ENCODE assay signal across 30 cellular contexts in genomic region chr5:131654309-131654708, GRCh38.
"Had no signal": no experiment of that assay in that cellular context is flagged by ENCODE, and none has a peak within 500 bp of the region (broad histone marks: within the 10 kb centered on the region; RNA-seq: fewer than 3 reads in every experiment).

No MANE protein-coding gene starts in this region.

- H3K27ac ChIP-seq: epithelial cell of prostate, gastrocnemius medialis, hepatocyte, neural progenitor cell, prostate gland, skin epidermis, testis, tibial artery, upper lobe of right lung, uterus had no signal

- H3K4me1 ChIP-seq: gastrocnemius medialis, neural progenitor cell, prostate gland, spleen, testis, upper lobe of right lung, uterus had no signal

- ATAC-seq: esophagus mucosa; gastrocnemius medialis; left cardiac atrium; left ventricle myocardium superior; naive thymus-derived CD4-positive, alpha-beta T cell; right cardiac atrium; stimulated activated memory B cell treated with anti-CD40 and anti-IgM and Interleukin-4, amounts not matched to agents 10 μg/mL and 1 μg/mL and 100 μg/mL, for 72 hours; stimulated activated naive CD8-positive, alpha-beta T cell treated with anti-CD3 and anti-CD28 coated beads, Interleukin-15, Interleukin-2, amounts not matched to agents 100 U/mL and 50 U/mL, for 24 hours; upper lobe of right lung had no signal

- H3K27me3 ChIP-seq: gastrocnemius medialis, hepatocyte, neural progenitor cell, spleen, testis, tibial artery, upper lobe of right lung, uterus had no signal

- H3K9me3 ChIP-seq: gastrocnemius medialis, prostate gland, testis, tibial artery, upper lobe of right lung, uterus had no signal

- H3K9me3 Mint-ChIP-seq: endodermal cell, nephron, neural progenitor cell had no signal

- H3K27me3 Mint-ChIP-seq: naive thymus-derived CD4-positive, alpha-beta T cell; stimulated activated memory B cell treated with anti-CD40 and anti-IgM and Interleukin-4, amounts not matched to agents 10 μg/mL and 1 μg/mL and 100 μg/mL, for 72 hours had no signal

- H3K4me3 Mint-ChIP-seq: endodermal cell; naive thymus-derived CD4-positive, alpha-beta T cell; nephron; neural progenitor cell; stimulated activated memory B cell treated with anti-CD40 and anti-IgM and Interleukin-4, amounts not matched to agents 10 μg/mL and 1 μg/mL and 100 μg/mL, for 72 hours had no signal

- H3K4me1 Mint-ChIP-seq: endodermal cell; nephron; neural progenitor cell; stimulated activated memory B cell treated with anti-CD40 and anti-IgM and Interleukin-4, amounts not matched to agents 10 μg/mL and 1 μg/mL and 100 μg/mL, for 72 hours had no signal

- H3K4me3 ChIP-seq: gastrocnemius medialis, hepatocyte, neural progenitor cell, prostate gland, skin epidermis, testis, tibial artery, upper lobe of right lung, uterus had no signal

- DNase-seq: effector CD8-positive, alpha-beta T cell; endodermal cell; foreskin fibroblast; gastrocnemius medialis; head of caudate nucleus; kidney; left cardiac atrium; left ventricle myocardium superior; mesendoderm; midbrain; naive thymus-derived CD4-positive, alpha-beta T cell; nucleus accumbens; right cardiac atrium; spleen; stimulated activated CD4-positive, alpha-beta T cell treated with anti-CD3 and anti-CD28 coated beads, Interleukin-4, amount 100 ng/mL, for 4 hours; stimulated activated naive CD8-positive, alpha-beta T cell treated with anti-CD3 and anti-CD28 coated beads, Interleukin-15, Interleukin-2, amounts not matched to agents 100 U/mL and 50 U/mL, for 24 hours; substantia nigra; testis; tibial artery; upper lobe of right lung; uterus had no signal

- FAIRE-seq: colon, kidney had no signal

- H3K36me3 ChIP-seq: neural progenitor cell, uterus had no signal

- H3K27ac Mint-ChIP-seq: endodermal cell; nephron; neural progenitor cell; stimulated activated memory B cell treated with anti-CD40 and anti-IgM and Interleukin-4, amounts not matched to agents 10 μg/mL and 1 μg/mL and 100 μg/mL, for 72 hours had no signal
